Comparison of ENCODE assay signal across 26 cellular contexts in the genomic region with DNA sequence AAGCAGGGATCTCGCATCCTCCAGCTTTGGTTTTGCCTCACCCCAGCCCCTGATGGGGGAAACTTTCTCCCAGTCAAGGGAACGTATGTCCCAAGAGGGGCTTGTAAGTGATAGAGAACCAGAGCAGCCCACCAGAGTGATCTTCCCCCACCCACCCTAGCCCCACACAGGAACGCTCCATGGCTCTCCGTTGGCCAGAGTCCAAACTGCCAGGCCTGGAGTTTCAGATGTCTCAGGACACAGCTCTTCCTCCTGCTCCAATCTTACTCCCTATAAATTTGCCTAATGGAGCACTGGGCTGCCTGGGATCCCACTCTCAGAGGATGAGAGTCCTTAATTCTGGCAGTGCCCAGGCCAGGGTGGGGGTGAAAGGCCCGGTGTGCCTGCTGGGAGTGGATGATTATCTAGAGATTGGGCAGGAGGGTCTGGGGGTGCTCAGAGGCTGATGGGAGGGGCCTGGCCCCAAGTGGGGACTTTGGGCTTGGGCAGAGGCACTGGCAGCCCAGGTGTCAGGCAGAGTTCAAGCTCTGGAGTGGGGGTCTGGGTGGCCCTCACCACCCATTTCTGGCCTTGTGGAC.
DNase-seq lines count a peak whose midpoint lies in the region; ATAC-seq, FAIRE-seq and TF ChIP-seq lines count a peak whose summit lies in the region.
"Had no signal": no experiment of that assay in that cellular context is flagged by ENCODE, and none has a peak within 500 bp of the region (broad histone marks: within the 10 kb centered on the region; RNA-seq: fewer than 3 reads in every experiment).

No MANE protein-coding gene starts in this region.

- H3F3A ChIP-seq in GM23338 (replicated peaks; ENCODE audit: low read depth) = no peaks in the 10 kb centered on the region

- ATAC-seq in GM23338 = peak; percentile 6
- ATAC-seq in lower lobe of right lung = peak in 1 of 2 donors; percentile 3
- no peak for ATAC-seq in HG02759 (IDR thresholded peaks at IDR 0.05; ENCODE audit: unreplicated experiment)
- ATAC-seq: stimulated activated memory B cell treated with anti-CD40 and anti-IgM and Interleukin-4, amounts not matched to agents 10 μg/mL and 1 μg/mL and 100 μg/mL, for 72 hours had no signal

- H3K27me3 ChIP-seq in GM23338 (ENCODE audit: insufficient read depth) (no peaks in the 10 kb centered on the region), lower lobe of right lung (ENCODE audit: low read depth) (peaks cover 34% of the 10 kb centered on the region), prostate gland (replicated peaks; ENCODE audit: insufficient read depth) (no peaks in the 10 kb centered on the region)
- H3K27me3 ChIP-seq: hepatocyte had no signal

- H3K9me3 Mint-ChIP-seq in GM23338 = no peaks in the 10 kb centered on the region; the same call in 2 of the 3 replicates
- H3K9me3 Mint-ChIP-seq in osteocyte (ENCODE audit: unreplicated experiment) = no peaks in the 10 kb centered on the region
- H3K9me3 Mint-ChIP-seq: activated CD4-positive, alpha-beta memory T cell treated with anti-CD3 and anti-CD28 coated beads, Interleukin-2, amount 10 ng/mL, durations not matched to agents 7 days and 5 days; activated naive CD4-positive, alpha-beta T cell treated with anti-CD3 and anti-CD28 coated beads for 36 hours; activated T-helper 1 cell treated with anti-CD3 and anti-CD28 coated beads, Interleukin-12 subunit alpha, Interleukin-12 subunit beta, Interleukin-2, Interleukin-4 antibody, amounts not matched to agents 30 ng/mL and 10 ng/mL and 1 ng/mL, durations not matched to agents 14 hours and 24 hours and 36 hours; central memory CD8-positive, alpha-beta T cell; stimulated activated memory B cell treated with anti-CD40 and anti-IgM and Interleukin-4, amounts not matched to agents 10 μg/mL and 1 μg/mL and 100 μg/mL, for 72 hours; T-helper 2 cell treated with Interferon-gamma antibody and Interleukin-4, amounts not matched to agents 5 μg/mL and 100 μg/mL, for 36 hours had no signal

- H3K4me3 ChIP-seq in GM23338 = no peak overlapping the region
- no peak overlapping the region for H3K4me3 ChIP-seq in lower lobe of right lung
- no peak overlapping the region for H3K4me3 ChIP-seq in prostate gland
- H3K4me3 ChIP-seq: hepatocyte had no signal

- H3K36me3 Mint-ChIP-seq in GM23338 (ENCODE audit: low read depth) = no peaks in the 10 kb centered on the region
- H3K36me3 Mint-ChIP-seq in osteocyte (ENCODE audit: unreplicated experiment) = no peaks in the 10 kb centered on the region
- H3K36me3 Mint-ChIP-seq: stimulated activated memory B cell treated with anti-CD40 and anti-IgM and Interleukin-4, amounts not matched to agents 10 μg/mL and 1 μg/mL and 100 μg/mL, for 72 hours had no signal

- WGBS in prostate gland = 40% methylated on average over 5 of the region's 5 CpGs

- no peaks in the 10 kb centered on the region for H3K36me3 ChIP-seq in GM23338 (ENCODE audit: insufficient read depth)
- H3K36me3 ChIP-seq in lower lobe of right lung = no peaks in the 10 kb centered on the region
- no peaks in the 10 kb centered on the region for H3K36me3 ChIP-seq in prostate gland

- intact Hi-C loops in lower lobe of right lung (cut with DNase I) = no loop called here
- intact Hi-C loops in prostate gland (cut with DNase I) = no loop called here

- H3K27me3 Mint-ChIP-seq in GM23338 (ENCODE audit: insufficient read depth, low read depth, poor library complexity) = peaks cover 16% of the 10 kb centered on the region
- H3K27me3 Mint-ChIP-seq in osteocyte (ENCODE audit: unreplicated experiment) = peaks cover 16% of the 10 kb centered on the region

- H3K4me3 Mint-ChIP-seq in GM23338 (no peak overlapping the region), osteocyte (ENCODE audit: unreplicated experiment) (no peak overlapping the region)
- H3K4me3 Mint-ChIP-seq: activated CD4-positive, alpha-beta memory T cell treated with anti-CD3 and anti-CD28 coated beads, Interleukin-2, amount 10 ng/mL, durations not matched to agents 7 days and 5 days; activated naive CD4-positive, alpha-beta T cell treated with anti-CD3 and anti-CD28 coated beads for 36 hours; activated T-helper 1 cell treated with anti-CD3 and anti-CD28 coated beads, Interleukin-12 subunit alpha, Interleukin-12 subunit beta, Interleukin-2, Interleukin-4 antibody, amounts not matched to agents 30 ng/mL and 10 ng/mL and 1 ng/mL, durations not matched to agents 14 hours and 24 hours and 36 hours; B cell; central memory CD8-positive, alpha-beta T cell; stimulated activated memory B cell treated with anti-CD40 and anti-IgM and Interleukin-4, amounts not matched to agents 10 μg/mL and 1 μg/mL and 100 μg/mL, for 72 hours; T-helper 2 cell treated with Interferon-gamma antibody and Interleukin-4, amounts not matched to agents 5 μg/mL and 100 μg/mL, for 36 hours had no signal

- TF ChIP-seq CTCF in GM23338 (conservative IDR thresholded peaks at IDR 0.05; ENCODE audit: low read depth in 2 of 2) = no peak
- TF ChIP-seq CTCF in VCaP (conservative IDR thresholded peaks at IDR 0.05) = no peak
- no peak for TF ChIP-seq CTCF in lower lobe of right lung (IDR thresholded peaks at IDR 0.05)
- no peak for TF ChIP-seq CTCF in prostate gland (IDR thresholded peaks at IDR 0.05)
- TF ChIP-seq CTCF in osteocyte (IDR thresholded peaks at IDR 0.05) = no peak
- no peak for TF ChIP-seq CTCF in D721Med (IDR thresholded peaks at IDR 0.05; ENCODE audit: insufficient read depth, missing control alignments)

- H3K9me2 ChIP-seq in GM23338 (ENCODE audit: insufficient read depth) = no peaks in the 10 kb centered on the region

- no peak for FAIRE-seq in D721Med (lab: Jason Lieb, UNC)
- FAIRE-seq: endometrium, GM12891 had no signal

- H3K4me2 ChIP-seq in GM23338 = no peak overlapping the region
- H3K4me2 ChIP-seq: hepatocyte had no signal

- no peaks in the 10 kb centered on the region for H3K79me2 ChIP-seq in GM23338 (replicated peaks; ENCODE audit: insufficient read depth)
- H3K79me2 ChIP-seq: hepatocyte had no signal

- no peak for DNase-seq in GM23338 (ENCODE audit: low spot score)
- DNase-seq in lower lobe of right lung = peak; percentile 28
- DNase-seq in prostate gland (ENCODE audit: low spot score) = no peak
- no peak for DNase-seq in osteocyte (ENCODE audit: extremely low spot score, unreplicated experiment)
- DNase-seq in D721Med (ENCODE audit: insufficient read length, low spot score) = no peak
- DNase-seq: ACHN; activated CD4-positive, alpha-beta memory T cell treated with anti-CD3 and anti-CD28 coated beads, Interleukin-2, amount 10 ng/mL, durations not matched to agents 7 days and 5 days; activated CD8-positive, alpha-beta memory T cell treated with anti-CD3 and anti-CD28 coated beads, Interleukin-2, amount 50 U/mL, for 48 hours; activated naive CD4-positive, alpha-beta T cell treated with anti-CD3 and anti-CD28 coated beads for 36 hours; KG1; mesenchymal stem cell; MM.1S; NCI-H1930; NK-92 treated with Interleukin-12 subunit alpha and Interleukin-12 subunit beta, amount 100 ng/mL, for 24 hours; SHP77 treated with DMSO at 0.1 percent for 48 hours had no signal

- H3K9me3 ChIP-seq in lower lobe of right lung = no peaks in the 10 kb centered on the region
- no peaks in the 10 kb centered on the region for H3K9me3 ChIP-seq in prostate gland

- H3K27ac Mint-ChIP-seq in GM23338 = peak overlapping the region; percentile 78; the same call in 1 of the 2 replicates
- H3K27ac Mint-ChIP-seq in osteocyte (ENCODE audit: unreplicated experiment) = no peak overlapping the region
- H3K27ac Mint-ChIP-seq: activated CD4-positive, alpha-beta memory T cell treated with anti-CD3 and anti-CD28 coated beads, Interleukin-2, amount 10 ng/mL, durations not matched to agents 7 days and 5 days; activated naive CD4-positive, alpha-beta T cell treated with anti-CD3 and anti-CD28 coated beads for 36 hours; activated T-helper 1 cell treated with anti-CD3 and anti-CD28 coated beads, Interleukin-12 subunit alpha, Interleukin-12 subunit beta, Interleukin-2, Interleukin-4 antibody, amounts not matched to agents 30 ng/mL and 10 ng/mL and 1 ng/mL, durations not matched to agents 14 hours and 24 hours and 36 hours; B cell; stimulated activated memory B cell treated with anti-CD40 and anti-IgM and Interleukin-4, amounts not matched to agents 10 μg/mL and 1 μg/mL and 100 μg/mL, for 72 hours; T-helper 2 cell treated with Interferon-gamma antibody and Interleukin-4, amounts not matched to agents 5 μg/mL and 100 μg/mL, for 36 hours had no signal

- H3K4me1 ChIP-seq in GM23338 (ENCODE audit: insufficient read depth) (peaks cover 5% of the 10 kb centered on the region; the same call in 1 of the 2 replicates), lower lobe of right lung (no peaks in the 10 kb centered on the region), prostate gland (replicated peaks) (peaks cover 15% of the 10 kb centered on the region)

- H2AFZ ChIP-seq in GM23338 = 0 out of 2 replicates have a peak overlapping the region, but pooled peaks have one; percentile 52
- H2AFZ ChIP-seq: hepatocyte had no signal

- TF ChIP-seq POLR2A in prostate gland (IDR thresholded peaks at IDR 0.05) = no peak

- H4K20me1 ChIP-seq in GM23338 (replicated peaks; ENCODE audit: insufficient read depth) = no peaks in the 10 kb centered on the region

- H3K4me1 Mint-ChIP-seq in GM23338 (peaks cover 14% of the 10 kb centered on the region; the same call in 2 of the 3 replicates), osteocyte (ENCODE audit: unreplicated experiment) (no peaks in the 10 kb centered on the region)
- H3K4me1 Mint-ChIP-seq: activated CD4-positive, alpha-beta memory T cell treated with anti-CD3 and anti-CD28 coated beads, Interleukin-2, amount 10 ng/mL, durations not matched to agents 7 days and 5 days; B cell; central memory CD8-positive, alpha-beta T cell; stimulated activated memory B cell treated with anti-CD40 and anti-IgM and Interleukin-4, amounts not matched to agents 10 μg/mL and 1 μg/mL and 100 μg/mL, for 72 hours had no signal

- H3K27ac ChIP-seq in GM23338 (ENCODE audit: low read depth) (no peak overlapping the region), VCaP (peak overlapping the region; percentile 72), lower lobe of right lung (peak overlapping the region; percentile 18), prostate gland (peak overlapping the region; percentile 70 to 72)
- H3K27ac ChIP-seq: hepatocyte, HL-60 had no signal
